8 cellular contexts compared by ENCODE assay signal in the genomic region with DNA sequence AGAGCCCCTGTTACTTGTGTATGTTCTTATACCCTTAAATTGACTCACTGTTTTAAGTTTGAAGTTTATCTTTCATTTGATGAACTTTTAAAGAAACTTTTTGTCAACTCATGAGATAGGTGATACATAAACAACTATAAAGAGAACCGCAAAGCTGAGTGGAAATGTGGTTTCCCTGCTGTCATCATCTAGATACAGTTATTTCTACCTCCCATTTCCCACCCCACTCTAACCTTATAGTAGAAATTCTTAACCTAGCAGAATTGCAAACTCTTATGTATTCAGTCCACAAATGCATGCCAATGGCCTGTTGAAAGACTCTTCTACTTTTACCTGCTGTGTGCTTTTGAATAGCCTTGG. TPM values are rescaled to one million over a fixed set of nuclear protein-coding genes. Genes with fewer than 3 reads are reported as not detected.
A peak's percentile ranks its signal among the peaks of the same experiment; 100 is the strongest.
DNase-seq lines count a peak whose midpoint lies in the region; ATAC-seq and TF ChIP-seq lines count a peak whose summit lies in the region.

No MANE protein-coding gene starts in this region.

- no peak for TF ChIP-seq CTCF in AG10803 (conservative IDR thresholded peaks at IDR 0.05; ENCODE audit: low read length)

- no peak for ATAC-seq in GM18873 (IDR thresholded peaks at IDR 0.05; ENCODE audit: low FRiP score, unreplicated experiment)
- no peak for ATAC-seq in GM18517 (IDR thresholded peaks at IDR 0.05; ENCODE audit: unreplicated experiment)
- ATAC-seq in HG03342 (IDR thresholded peaks at IDR 0.05; ENCODE audit: unreplicated experiment), result no peak

- H3K4me1 ChIP-seq in mesodermal cell (ENCODE audit: control insufficient read depth, insufficient read depth, low read length, poor library complexity, severe bottlenecking), result peaks cover 6% of the 10 kb centered on the region

- peak overlapping the region; percentile 56 for H3K27ac Mint-ChIP-seq in activated naive CD8-positive, alpha-beta T cell

- H3K4me1 Mint-ChIP-seq in activated naive CD8-positive, alpha-beta T cell (ENCODE audit: low read depth), result peaks cover 61% of the 10 kb centered on the region

- H3K9me3 ChIP-seq in mesodermal cell (ENCODE audit: control insufficient read depth, low read length), result no peaks in the 10 kb centered on the region

- 83 to 100% methylated on average over 1 of the region's 1 CpG for WGBS in mesodermal cell (ENCODE audit: insufficient coverage in 2 of 2), 2 experiments

- H3K9me3 Mint-ChIP-seq in activated naive CD8-positive, alpha-beta T cell (ENCODE audit: low read depth), result no peaks in the 10 kb centered on the region

- H3K27ac ChIP-seq in mesodermal cell (ENCODE audit: low read depth, low read length, severe bottlenecking), result no peak overlapping the region

- no peak for DNase-seq in AG10803 (ENCODE audit: low read depth)
- peak; percentile 38 for DNase-seq in HT-29 (ENCODE audit: low spot score)
- no peak for DNase-seq in middle frontal gyrus (ENCODE audit: extremely low spot score, low spot score)

- peak overlapping the region; percentile 81 for H3K4me3 ChIP-seq in AG10803 (ENCODE audit: low read length)
- H3K4me3 ChIP-seq in mesodermal cell (ENCODE audit: extremely low read depth, insufficient read depth, low read length, poor library complexity, severe bottlenecking), result peak overlapping the region; percentile 95

- peaks cover 31% of the 10 kb centered on the region for H3K36me3 Mint-ChIP-seq in activated naive CD8-positive, alpha-beta T cell

- no peaks in the 10 kb centered on the region for H3K27me3 Mint-ChIP-seq in activated naive CD8-positive, alpha-beta T cell

- H3K4me3 Mint-ChIP-seq in activated naive CD8-positive, alpha-beta T cell, result peak overlapping the region; percentile 97

- peaks cover 29% of the 10 kb centered on the region for H3K36me3 ChIP-seq in mesodermal cell (ENCODE audit: control insufficient read depth, insufficient read depth, low read length)

RNA-seq across cellular contexts. Expression of a gene that starts 2.7 kb away (rescaled TPM):
- 66.6 and 70.7 TPM in 2 replicates for total RNA-seq in HT-29 (2014; rRNA removed; shearing (Covaris generic))
- 19.5 TPM for polyA plus RNA-seq in mesodermal cell (2013, experiment 1 of 2)
- 16.9 TPM for polyA plus RNA-seq in mesodermal cell (2013, experiment 2 of 2)
